ENCODE assay signal across 38 cellular contexts in genomic region chr4:187664011-187664410, GRCh38.
"Had no signal": no experiment of that assay in that cellular context is flagged by ENCODE, and none has a peak within 500 bp of the region (broad histone marks: within the 10 kb centered on the region; RNA-seq: fewer than 3 reads in every experiment).

No MANE protein-coding gene starts in this region.

- H3K4me3 Mint-ChIP-seq: activated naive CD4-positive, alpha-beta T cell treated with anti-CD3 and anti-CD28 coated beads for 36 hours; activated naive CD4-positive, alpha-beta T cell treated with anti-CD3 and anti-CD28 coated beads, Interleukin-2, amount 10 ng/mL, durations not matched to agents 7 days and 5 days; activated naive CD4-positive, alpha-beta T cell treated with anti-CD3 and anti-CD28 coated beads, Interleukin-2, amount 50 U/mL, for 24 hours; activated naive CD8-positive, alpha-beta T cell; activated naive CD8-positive, alpha-beta T cell treated with anti-CD3 and anti-CD28 coated beads for 36 hours; activated naive CD8-positive, alpha-beta T cell treated with anti-CD3 and anti-CD28 coated beads, Interleukin-2, amount 10 ng/mL, durations not matched to agents 7 days and 5 days; activated naive CD8-positive, alpha-beta T cell treated with anti-CD3 and anti-CD28 coated beads, Interleukin-2, amount 50 U/mL, for 24 hours; activated T-cell treated with anti-CD3 and anti-CD28 coated beads, Interleukin-2, amount 50 U/mL, for 24 hours; activated T-cell treated with anti-CD3 and anti-CD28 coated beads, Interleukin-2, amount 50 U/mL, for 4 hours; activated T-cell treated with anti-CD3 and anti-CD28 coated beads, Interleukin-2, amount 50 U/mL, for 72 hours; activated T-helper 1 cell treated with anti-CD3 and anti-CD28 coated beads, Interleukin-12 subunit alpha, Interleukin-12 subunit beta, Interleukin-2, Interleukin-4 antibody, amounts not matched to agents 30 ng/mL and 10 ng/mL and 1 ng/mL, durations not matched to agents 14 hours and 24 hours and 36 hours; activated T-helper 17 cell treated with anti-CD3 and anti-CD28 coated beads, Interleukin-2, amount 50 U/mL, for 72 hours; brain; central memory CD8-positive, alpha-beta T cell had no signal

- H3K4me1 Mint-ChIP-seq: activated naive CD4-positive, alpha-beta T cell treated with anti-CD3 and anti-CD28 coated beads, Interleukin-2, amount 10 ng/mL, durations not matched to agents 7 days and 5 days; activated naive CD4-positive, alpha-beta T cell treated with anti-CD3 and anti-CD28 coated beads, Interleukin-2, amount 50 U/mL, for 24 hours; activated naive CD8-positive, alpha-beta T cell treated with anti-CD3 and anti-CD28 coated beads for 36 hours; activated naive CD8-positive, alpha-beta T cell treated with anti-CD3 and anti-CD28 coated beads, Interleukin-2, amount 10 ng/mL, durations not matched to agents 7 days and 5 days; activated naive CD8-positive, alpha-beta T cell treated with anti-CD3 and anti-CD28 coated beads, Interleukin-2, amount 50 U/mL, for 24 hours; activated T-helper 17 cell treated with anti-CD3 and anti-CD28 coated beads, Interleukin-2, amount 50 U/mL, for 72 hours; central memory CD8-positive, alpha-beta T cell had no signal

- H3K27me3 ChIP-seq: adrenal gland, ascending aorta, body of pancreas, brain microvascular endothelial cell, breast epithelium had no signal

- H3K27me3 Mint-ChIP-seq: activated naive CD4-positive, alpha-beta T cell treated with anti-CD3 and anti-CD28 coated beads, Interleukin-2, amount 10 ng/mL, durations not matched to agents 7 days and 5 days; activated naive CD4-positive, alpha-beta T cell treated with anti-CD3 and anti-CD28 coated beads, Interleukin-2, amount 50 U/mL, for 24 hours; activated naive CD8-positive, alpha-beta T cell; activated naive CD8-positive, alpha-beta T cell treated with anti-CD3 and anti-CD28 coated beads for 36 hours; activated naive CD8-positive, alpha-beta T cell treated with anti-CD3 and anti-CD28 coated beads, Interleukin-2, amount 10 ng/mL, durations not matched to agents 7 days and 5 days; activated naive CD8-positive, alpha-beta T cell treated with anti-CD3 and anti-CD28 coated beads, Interleukin-2, amount 50 U/mL, for 24 hours; activated T-cell treated with anti-CD3 and anti-CD28 coated beads, Interleukin-2, amount 50 U/mL, for 24 hours; activated T-helper 17 cell treated with anti-CD3 and anti-CD28 coated beads, Interleukin-2, amount 50 U/mL, for 72 hours; central memory CD8-positive, alpha-beta T cell had no signal

- DNase-seq: activated effector memory CD4-positive, alpha-beta T cell treated with anti-CD3 and anti-CD28 coated beads, Interleukin-2, amount 50 U/mL, for 16 hours; activated effector memory CD4-positive, alpha-beta T cell treated with Interleukin-2 at 50 U/mL for 16 hours; activated gamma-delta T cell; activated gamma-delta T cell treated with Interleukin-2 at 50 U/mL for 16 hours; activated naive CD4-positive, alpha-beta T cell; activated naive CD4-positive, alpha-beta T cell treated with anti-CD3 and anti-CD28 coated beads for 36 hours; activated naive CD4-positive, alpha-beta T cell treated with anti-CD3 and anti-CD28 coated beads, Interleukin-2, amount 10 ng/mL, durations not matched to agents 7 days and 5 days; activated naive CD4-positive, alpha-beta T cell treated with anti-CD3 and anti-CD28 coated beads, Interleukin-2, amount 50 U/mL, for 16 hours; activated naive CD4-positive, alpha-beta T cell treated with Interleukin-2 at 50 U/mL for 16 hours; activated naive CD8-positive, alpha-beta T cell treated with anti-CD3 and anti-CD28 coated beads for 36 hours; activated naive CD8-positive, alpha-beta T cell treated with anti-CD3 and anti-CD28 coated beads, Interleukin-2, amount 10 ng/mL, durations not matched to agents 7 days and 5 days; activated naive CD8-positive, alpha-beta T cell treated with anti-CD3 and anti-CD28 coated beads, Interleukin-2, amount 50 U/mL, for 24 hours; activated T-cell treated with anti-CD3 and anti-CD28 coated beads for 4 hours; activated T-cell treated with anti-CD3 and anti-CD28 coated beads, Interleukin-2, amount 50 U/mL, for 1 hour; activated T-cell treated with anti-CD3 and anti-CD28 coated beads, Interleukin-2, amount 50 U/mL, for 24 hours; activated T-cell treated with anti-CD3 and anti-CD28 coated beads, Interleukin-2, amount 50 U/mL, for 4 hours; activated T-cell treated with anti-CD3 and anti-CD28 coated beads, Interleukin-2, amount 50 U/mL, for 48 hours; activated T-cell treated with anti-CD3 and anti-CD28 coated beads, Interleukin-2, amount 50 U/mL, for 72 hours; adrenal gland; amniotic stem cell; amygdala; anterior cingulate cortex; body of pancreas; brain microvascular endothelial cell; caudate nucleus; central memory CD4-positive, alpha-beta T cell; cerebellar nuclear complex had no signal

- H3K4me3 ChIP-seq: adrenal gland, ascending aorta, body of pancreas, breast epithelium, cardiac muscle cell had no signal

- H3K9me3 Mint-ChIP-seq: activated T-cell treated with anti-CD3 and anti-CD28 coated beads, Interleukin-2, amount 50 U/mL, for 24 hours had no signal

- H3K27ac ChIP-seq: adrenal gland, ascending aorta, body of pancreas, brain microvascular endothelial cell, breast epithelium, cardiac muscle cell had no signal

- ATAC-seq: activated naive CD4-positive, alpha-beta T cell treated with anti-CD3 and anti-CD28 coated beads, Interleukin-2, amount 50 U/mL, for 72 hours; activated naive CD8-positive, alpha-beta T cell treated with anti-CD3 and anti-CD28 coated beads, Interleukin-2, amount 50 U/mL, for 24 hours; activated T-cell treated with anti-CD3 and anti-CD28 coated beads, Interleukin-2, amount 50 U/mL, for 4 hours; activated T-cell treated with anti-CD3 and anti-CD28 coated beads, Interleukin-2, amount 50 U/mL, for 72 hours; activated T-helper 17 cell treated with anti-CD3 and anti-CD28 coated beads, Interleukin-2, amount 50 U/mL, for 72 hours; body of pancreas had no signal

- H3K4me1 ChIP-seq: adrenal gland, ascending aorta, body of pancreas, breast epithelium had no signal

- H3K36me3 ChIP-seq: adrenal gland, ascending aorta, brain microvascular endothelial cell, breast epithelium, cardiac muscle cell had no signal

- H3K9me3 ChIP-seq: adrenal gland, ascending aorta, body of pancreas, breast epithelium had no signal

- H3K27ac Mint-ChIP-seq: activated naive CD4-positive, alpha-beta T cell treated with anti-CD3 and anti-CD28 coated beads for 36 hours; activated naive CD4-positive, alpha-beta T cell treated with anti-CD3 and anti-CD28 coated beads, Interleukin-2, amount 10 ng/mL, durations not matched to agents 7 days and 5 days; activated naive CD4-positive, alpha-beta T cell treated with anti-CD3 and anti-CD28 coated beads, Interleukin-2, amount 50 U/mL, for 24 hours; activated naive CD4-positive, alpha-beta T cell treated with anti-CD3 and anti-CD28 coated beads, Interleukin-2, amount 50 U/mL, for 72 hours; activated naive CD8-positive, alpha-beta T cell; activated naive CD8-positive, alpha-beta T cell treated with anti-CD3 and anti-CD28 coated beads for 36 hours; activated naive CD8-positive, alpha-beta T cell treated with anti-CD3 and anti-CD28 coated beads, Interleukin-2, amount 10 ng/mL, durations not matched to agents 7 days and 5 days; activated naive CD8-positive, alpha-beta T cell treated with anti-CD3 and anti-CD28 coated beads, Interleukin-2, amount 50 U/mL, for 24 hours; activated T-cell treated with anti-CD3 and anti-CD28 coated beads, Interleukin-2, amount 50 U/mL, for 24 hours; activated T-cell treated with anti-CD3 and anti-CD28 coated beads, Interleukin-2, amount 50 U/mL, for 72 hours; activated T-helper 1 cell treated with anti-CD3 and anti-CD28 coated beads, Interleukin-12 subunit alpha, Interleukin-12 subunit beta, Interleukin-2, Interleukin-4 antibody, amounts not matched to agents 30 ng/mL and 10 ng/mL and 1 ng/mL, durations not matched to agents 14 hours and 24 hours and 36 hours; activated T-helper 17 cell treated with anti-CD3 and anti-CD28 coated beads, Interleukin-2, amount 50 U/mL, for 72 hours; activated T-helper 2 cell treated with anti-CD3 and anti-CD28 coated beads, Interferon-gamma antibody, Interleukin-2, Interleukin-4, amounts not matched to agents 10 μg/mL and 5 μg/mL and 100 μg/mL, durations not matched to agents 14 hours and 24 hours and 36 hours; brain had no signal

- H3K36me3 Mint-ChIP-seq: activated naive CD4-positive, alpha-beta T cell treated with anti-CD3 and anti-CD28 coated beads, Interleukin-2, amount 10 ng/mL, durations not matched to agents 7 days and 5 days; activated naive CD4-positive, alpha-beta T cell treated with anti-CD3 and anti-CD28 coated beads, Interleukin-2, amount 50 U/mL, for 24 hours; activated naive CD4-positive, alpha-beta T cell treated with anti-CD3 and anti-CD28 coated beads, Interleukin-2, amount 50 U/mL, for 72 hours; activated naive CD8-positive, alpha-beta T cell; activated naive CD8-positive, alpha-beta T cell treated with anti-CD3 and anti-CD28 coated beads for 36 hours; activated naive CD8-positive, alpha-beta T cell treated with anti-CD3 and anti-CD28 coated beads, Interleukin-2, amount 10 ng/mL, durations not matched to agents 7 days and 5 days; brain had no signal
